In genomic region chr16:86609115-86609514, GRCh38 we compare ENCODE assay signal across 16 cellular contexts. TPM values are rescaled to one million over a fixed set of nuclear protein-coding genes. Genes with fewer than 3 reads are reported as not detected.
A peak's percentile ranks its signal among the peaks of the same experiment; 100 is the strongest.
DNase-seq lines count a peak whose midpoint lies in the region; ATAC-seq, FAIRE-seq and TF ChIP-seq lines count a peak whose summit lies in the region.
"Had no signal": no experiment of that assay in that cellular context is flagged by ENCODE, and none has a peak within 500 bp of the region (broad histone marks: within the 10 kb centered on the region; RNA-seq: fewer than 3 reads in every experiment).

No MANE protein-coding gene starts in this region.

- peaks cover 0 to 25% (median 11%) of the 10 kb centered on the region in 11 experiments; a peak in 13 of 22 replicates for H3K9me3 ChIP-seq in BLaER1 treated with 17β-estradiol and CSF1 and Interleukin-3, amounts not matched to agents 10 nM and 100 nM (replicated peaks in 1 of 11)
- H3K9me3 ChIP-seq in osteoblast (ENCODE audit: low read depth, low read length) (no peaks in the 10 kb centered on the region), transverse colon (no peaks in the 10 kb centered on the region)
- H3K9me3 ChIP-seq: right lobe of liver, uterus had no signal

- peak overlapping the region in 6 of 11 experiments; percentile 14 to 63 (median 30); a peak in 7 of 22 replicates for H3K4me2 ChIP-seq in BLaER1 treated with 17β-estradiol and CSF1 and Interleukin-3, amounts not matched to agents 10 nM and 100 nM
- H3K4me2 ChIP-seq in osteoblast (ENCODE audit: insufficient read depth, low read length) (peak overlapping the region; percentile 53), GM23338 (no peak overlapping the region)
- H3K4me2 ChIP-seq: hepatocyte had no signal

- H3K4me1 Mint-ChIP-seq in GM23338: peaks cover 3% of the 10 kb centered on the region; the same call in 2 of the 3 replicates

- no peak for FAIRE-seq in GM12891 (lab: Jason Lieb, UNC)

- no peak overlapping the region for H3K4me3 ChIP-seq in BLaER1 treated with 17β-estradiol and CSF1 and Interleukin-3, amounts not matched to agents 10 nM and 100 nM
- H3K4me3 ChIP-seq in osteoblast (ENCODE audit: insufficient read depth, low read length): peak overlapping the region; percentile 9
- H3K4me3 ChIP-seq in transverse colon: no peak overlapping the region
- no peak overlapping the region for H3K4me3 ChIP-seq in GM23338
- H3K4me3 ChIP-seq: hepatocyte, right lobe of liver, uterus had no signal

- peaks cover 2% of the 10 kb centered on the region; the same call in 1 of the 3 replicates for H3K9me3 Mint-ChIP-seq in GM23338

- 65 to 80% methylated on average over 4 to 6 of the region's 6 CpGs for WGBS in transverse colon (ENCODE audit: low coverage in 1 of 2), 2 donors

- H3K27me3 ChIP-seq in BLaER1 treated with 17β-estradiol and CSF1 and Interleukin-3, amounts not matched to agents 10 nM and 100 nM: no peaks in the 10 kb centered on the region
- H3K27me3 ChIP-seq in osteoblast (ENCODE audit: insufficient read depth, low read length) (no peaks in the 10 kb centered on the region), transverse colon (no peaks in the 10 kb centered on the region), GM23338 (ENCODE audit: insufficient read depth) (no peaks in the 10 kb centered on the region)
- H3K27me3 ChIP-seq: hepatocyte, right lobe of liver, uterus had no signal

- H3F3A ChIP-seq in GM23338 (replicated peaks; ENCODE audit: low read depth): no peaks in the 10 kb centered on the region

- DNase-seq in NCI-H226: peak; percentile 82
- peak; percentile 90 for DNase-seq in dedifferentiated amniotic fluid mesenchymal stem cell (ENCODE audit: extremely low spot score)
- DNase-seq in osteoblast (ENCODE audit: insufficient read length, low spot score, missing footprints): peak; percentile 93
- no peak for DNase-seq in GM12891 (ENCODE audit: insufficient read length, low spot score)
- DNase-seq in DMS79 (lab: John Stamatoyannopoulos, UW): no peak
- no peak for DNase-seq in transverse colon
- DNase-seq in GM23338 (ENCODE audit: low spot score): no peak
- DNase-seq: activated CD4-positive, CD25-positive, alpha-beta regulatory T cell; midbrain; right lobe of liver; SHP77; uterus had no signal

- no peak for TF ChIP-seq EP300 in transverse colon (IDR thresholded peaks at IDR 0.05; ENCODE audit: low read depth)

- ATAC-seq in GM23338: no peak
- ATAC-seq: right lobe of liver had no signal

- H3K27ac Mint-ChIP-seq in GM23338: no peak overlapping the region
- H3K27ac Mint-ChIP-seq: dendritic cell treated with granulocyte-macrophage colony-stimulating factor and Interleukin-4, amounts not matched to agents 40 ng/mL and 50 ng/mL, for 4 days had no signal

- H3K4me1 ChIP-seq in BLaER1 treated with 17β-estradiol and CSF1 and Interleukin-3, amounts not matched to agents 10 nM and 100 nM: peaks cover 0 to 44% (median 32%) of the 10 kb centered on the region in 10 experiments; a peak in 14 of 20 replicates
- peaks cover 43% of the 10 kb centered on the region for H3K4me1 ChIP-seq in osteoblast (ENCODE audit: insufficient read depth, low read length)
- H3K4me1 ChIP-seq in transverse colon: no peaks in the 10 kb centered on the region
- H3K4me1 ChIP-seq in GM23338 (ENCODE audit: insufficient read depth): no peaks in the 10 kb centered on the region
- H3K4me1 ChIP-seq: right lobe of liver had no signal

- peaks cover 3% of the 10 kb centered on the region for H3K27me3 Mint-ChIP-seq in GM23338 (ENCODE audit: insufficient read depth, low read depth, poor library complexity)

- H4K20me1 ChIP-seq in BLaER1 treated with 17β-estradiol and CSF1 and Interleukin-3, amounts not matched to agents 10 nM and 100 nM: no peaks in the 10 kb centered on the region
- H4K20me1 ChIP-seq in osteoblast (ENCODE audit: insufficient read depth, low read length) (no peaks in the 10 kb centered on the region), GM23338 (replicated peaks; ENCODE audit: insufficient read depth) (no peaks in the 10 kb centered on the region)

- no peak overlapping the region for H3K9ac ChIP-seq in BLaER1 treated with 17β-estradiol and CSF1 and Interleukin-3, amounts not matched to agents 10 nM and 100 nM

- no peaks in the 10 kb centered on the region for H3K36me3 Mint-ChIP-seq in GM23338 (ENCODE audit: low read depth)

- in situ Hi-C loops in transverse colon (cut with MboI; ENCODE audit: low pct_ligation_motif_present in 1 of 4, low pct_unique_long_range_greater_than_20kb in 1 of 4, low sequenced_read_pairs in 3 of 4): no loop called here

- no peaks in the 10 kb centered on the region for H3K36me3 ChIP-seq in BLaER1 treated with 17β-estradiol and CSF1 and Interleukin-3, amounts not matched to agents 10 nM and 100 nM
- H3K36me3 ChIP-seq in osteoblast (ENCODE audit: insufficient read depth, low read length) (no peaks in the 10 kb centered on the region), transverse colon (no peaks in the 10 kb centered on the region), GM23338 (ENCODE audit: insufficient read depth) (no peaks in the 10 kb centered on the region)
- H3K36me3 ChIP-seq: right lobe of liver, uterus had no signal

- intact Hi-C loops in transverse colon (cut with DNase I; ENCODE audit: low total_unique reads): no loop called here

- H3K9me2 ChIP-seq in GM23338 (ENCODE audit: insufficient read depth): no peaks in the 10 kb centered on the region

- TF ChIP-seq POLR2A in GM12891 (IDR thresholded peaks at IDR 0.05; ENCODE audit: low read depth, low read length) (no peak), transverse colon (IDR thresholded peaks at IDR 0.05) (no peak)

- H3K27ac ChIP-seq in BLaER1 treated with 17β-estradiol and CSF1 and Interleukin-3, amounts not matched to agents 10 nM and 100 nM: no peak overlapping the region
- H3K27ac ChIP-seq in osteoblast (ENCODE audit: low read depth, low read length) (peak overlapping the region; percentile 91), transverse colon (no peak overlapping the region), GM23338 (ENCODE audit: low read depth) (no peak overlapping the region)
- H3K27ac ChIP-seq: hepatocyte, right lobe of liver, uterus had no signal

- no peak for TF ChIP-seq CTCF in osteoblast (IDR thresholded peaks at IDR 0.05; ENCODE audit: extremely low read depth, low read depth, low read length)
- no peak for TF ChIP-seq CTCF in transverse colon (IDR thresholded peaks at IDR 0.05)
- TF ChIP-seq CTCF in GM23338 (conservative IDR thresholded peaks at IDR 0.05; ENCODE audit: low read depth in 2 of 2): no peak

- H3K4me3 Mint-ChIP-seq in GM23338: no peak overlapping the region
- H3K4me3 Mint-ChIP-seq: dendritic cell treated with granulocyte-macrophage colony-stimulating factor and Interleukin-4, amounts not matched to agents 40 ng/mL and 50 ng/mL, for 4 days had no signal

- H2AFZ ChIP-seq in osteoblast (ENCODE audit: low read length) (no peak overlapping the region), GM23338 (no peak overlapping the region)
- H2AFZ ChIP-seq: hepatocyte had no signal

- H3K79me2 ChIP-seq in osteoblast (ENCODE audit: insufficient read depth, low read length) (peaks cover 13% of the 10 kb centered on the region), GM23338 (replicated peaks; ENCODE audit: insufficient read depth) (no peaks in the 10 kb centered on the region)
- H3K79me2 ChIP-seq: hepatocyte had no signal

TF ChIP-seq in GM12891, 5 proteins besides CTCF, POLR2A, EP300 and RAD21:
- TF ChIP-seq POLR2AphosphoS5 (IDR thresholded peaks at IDR 0.05; ENCODE audit: low read depth, low read length) (no peak), POU2F2 (IDR thresholded peaks at IDR 0.05; ENCODE audit: low read depth, low read length) (no peak), PAX5 (IDR thresholded peaks at IDR 0.05; ENCODE audit: insufficient read depth, low read length, severe bottlenecking) (no peak), TAF1 (IDR thresholded peaks at IDR 0.05; ENCODE audit: low read depth, low read length) (no peak), SPI1 (IDR thresholded peaks at IDR 0.05; ENCODE audit: low read depth, low read length) (no peak)
TF ChIP-seq in GM12891: peak in this region for 0.

TF ChIP-seq in GM23338, 12 proteins besides CTCF, POLR2A, EP300 and RAD21 (continues in another document):
- no peak for TF ChIP-seq JUNB (IDR thresholded peaks at IDR 0.05; ENCODE audit: unreplicated experiment)
- TF ChIP-seq STAT1 (IDR thresholded peaks at IDR 0.05; ENCODE audit: unreplicated experiment): no peak
- TF ChIP-seq ZNF331 (CRISPR knock-in tag; IDR thresholded peaks at IDR 0.05; ENCODE audit: low read depth): no peak
- TF ChIP-seq CREB1 (CRISPR knock-in tag; IDR thresholded peaks at IDR 0.05; ENCODE audit: low read depth): no peak
- TF ChIP-seq EZH2 (IDR thresholded peaks at IDR 0.05; ENCODE audit: low read depth, unreplicated experiment): no peak

RNA-seq across cellular contexts. Expression of gene FOXL1, which starts 30.8 kb away (rescaled TPM):
- 2.5 and 3.2 TPM in 2 replicates for total RNA-seq in osteoblast
- not detected for polyA plus RNA-seq in GM12891 (2012; ENCODE audit: low read depth, missing spikeins)
- total RNA-seq in transverse colon: 1 to 10 TPM in 3 of 4 donors, under 1 TPM in 1; 0.75 to 2.1 (median 1.3) TPM
- total RNA-seq in GM23338 (2014; rRNA removed; shearing (Covaris generic)): 0.12 and 0.31 TPM in 2 replicates
- polyA plus RNA-seq in GM23338 (2016; fragmentation: Nextera tagmentation; extraction: Ambion mirVana): 0.05 TPM in 1 of 2 replicates, not detected in the other

RNA-seq across cellular contexts. Expression of gene FOXC2, which starts 42.5 kb away (rescaled TPM):
- 2.2 and 2.4 TPM in 2 replicates for total RNA-seq in osteoblast
- polyA plus RNA-seq in GM12891 (2012; ENCODE audit: low read depth, missing spikeins): not detected
- total RNA-seq in transverse colon: under 1 TPM in 1 of 4 donors, not detected in 3; 0.27 TPM
- not detected in 2 replicates for total RNA-seq in GM23338 (2014; rRNA removed; shearing (Covaris generic))
- 0.14 and 0.16 TPM in 2 replicates for polyA plus RNA-seq in GM23338 (2016; fragmentation: Nextera tagmentation; extraction: Ambion mirVana)
- total RNA-seq: hepatocyte, NCI-H460 had no signal

RNA-seq across cellular contexts. Expression of gene MTHFSD, which starts 54.1 kb away (rescaled TPM):
- total RNA-seq in osteoblast (18.5 and 20.3 TPM in 2 replicates), transverse colon (10 to 100 TPM; 25.4 to 51.1 (median 30.0) TPM)
- polyA plus RNA-seq in GM12891 (2012; ENCODE audit: low read depth, missing spikeins): 11.4 TPM
- total RNA-seq in GM23338 (2014; rRNA removed; shearing (Covaris generic)): 8.1 and 12.6 TPM in 2 replicates
- polyA plus RNA-seq in GM23338 (2016; fragmentation: Nextera tagmentation; extraction: Ambion mirVana): 7.2 and 9.7 TPM in 2 replicates

Comparison
In these comparisons a context has a peak if more than half of its experiments do, and no peak if none do; other contexts are left out.
1. DNase-seq: peak in NCI-H226 (single experiment), dedifferentiated amniotic fluid mesenchymal stem cell (single experiment) and osteoblast (single experiment); none in GM12891 (single experiment), DMS79 (single experiment), transverse colon (single experiment) and GM23338 (single experiment).